ENCODE assay signal across 25 cellular contexts in the genomic region with DNA sequence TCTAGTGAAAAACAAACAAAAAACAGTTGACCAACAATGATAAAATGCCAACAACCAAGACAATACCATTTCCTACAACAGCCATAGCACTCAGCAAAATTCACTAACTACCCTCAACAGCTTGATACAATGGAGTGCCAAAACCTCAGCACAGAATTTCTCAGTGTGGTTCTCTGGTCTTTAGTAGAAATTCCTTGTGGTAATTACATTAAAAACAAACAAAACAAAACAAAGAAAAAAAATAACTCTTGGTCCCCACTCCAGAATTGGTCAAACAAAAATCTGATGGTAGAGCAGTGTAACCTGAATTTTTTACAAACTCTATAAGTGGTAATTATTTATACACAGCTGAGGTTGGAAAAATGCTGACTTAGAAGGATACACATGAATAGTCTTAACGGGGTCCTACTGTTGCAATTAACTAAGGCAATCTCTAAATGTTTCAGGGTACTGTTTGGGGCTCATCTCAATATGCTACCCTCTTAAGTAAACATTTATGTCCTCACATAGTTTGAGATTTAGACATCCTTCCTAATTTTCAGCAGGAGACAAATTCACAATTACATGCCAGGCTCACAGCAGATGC. TPM values are rescaled to one million over a fixed set of nuclear protein-coding genes. Genes with fewer than 3 reads are reported as not detected.
DNase-seq lines count a peak whose midpoint lies in the region; ATAC-seq and TF ChIP-seq lines count a peak whose summit lies in the region.
"Had no signal": no experiment of that assay in that cellular context is flagged by ENCODE, and none has a peak within 500 bp of the region (broad histone marks: within the 10 kb centered on the region; RNA-seq: fewer than 3 reads in every experiment).

No MANE protein-coding gene starts in this region.

- intact Hi-C loops in IMR-90 (cut with micrococcal nuclease), result loop anchor here (5.0 kb wide), 1 partner anchor 35 kb away; no protein-coding TSS in a partner anchor

- H4K8ac ChIP-seq in IMR-90 (ENCODE audit: low read depth in 2 of 2, low read length in 2 of 2), result no peak overlapping the region

- no peak overlapping the region for H2BK20ac ChIP-seq in IMR-90 (ENCODE audit: low read depth, low read length)

- no peak overlapping the region for H2AK5ac ChIP-seq in IMR-90 (ENCODE audit: low read depth, low read length)

- CTCF ChIA-PET in IMR-90 (lab: Yijun Ruan, JAX), result interaction anchor here (1.1 kb wide), 1 partner anchor 9 kb away, joined by 3 read pairs; no protein-coding TSS in a partner anchor

- H3K4me3 ChIP-seq in IMR-90 (ENCODE audit: insufficient read depth, low read depth, low read length), result no peak overlapping the region
- H3K4me3 ChIP-seq: esophagus muscularis mucosa, gastrocnemius medialis, thoracic aorta had no signal

- H3K4me1 Mint-ChIP-seq in stimulated activated naive CD8-positive, alpha-beta T cell treated with anti-CD3 and anti-CD28 coated beads, Interleukin-15, Interleukin-2, amounts not matched to agents 100 ng/mL and 50 ng/mL, for 24 hours (ENCODE audit: low read depth), result peaks cover 71% of the 10 kb centered on the region
- H3K4me1 Mint-ChIP-seq in stimulated activated naive CD8-positive, alpha-beta T cell treated with anti-CD3 and anti-CD28 coated beads, Interleukin-15, amount 100 ng/mL, for 72 hours, result peaks cover 50% of the 10 kb centered on the region
- peaks cover 45% of the 10 kb centered on the region for H3K4me1 Mint-ChIP-seq in chondrocyte (ENCODE audit: low read depth)

- no peak overlapping the region for H4K5ac ChIP-seq in IMR-90 (ENCODE audit: low read depth, low read length)

- dilution Hi-C loops in IMR-90 (cut with HindIII; ENCODE audit: low sequenced_read_pairs, unreplicated experiment), result no loop called here

- no peak overlapping the region for H3K4ac ChIP-seq in IMR-90 (ENCODE audit: low read depth, low read length)

- no peak for ATAC-seq in stimulated activated naive CD8-positive, alpha-beta T cell treated with anti-CD3 and anti-CD28 coated beads, Interleukin-15, amount 100 ng/mL, for 72 hours
- ATAC-seq in IMR-90 (ENCODE audit: low read depth), result peak; percentile 28
- no peak for ATAC-seq in HG03521 (IDR thresholded peaks at IDR 0.05; ENCODE audit: unreplicated experiment)
- ATAC-seq: gastrocnemius medialis; stimulated activated effector memory CD8-positive, alpha-beta T cell treated with anti-CD3 and anti-CD28 coated beads, Interleukin-12 subunit alpha, Interleukin-12 subunit beta, amount 100 ng/mL, for 72 hours had no signal

- TF ChIP-seq POLR2A in IMR-90 (IDR thresholded peaks at IDR 0.05; ENCODE audit: low read depth, low read length), result no peak

- in situ Hi-C loops in IMR-90 (cut with MboI; ENCODE audit: low sequenced_read_pairs), result no loop called here

- H3K27ac Mint-ChIP-seq in stimulated activated naive CD8-positive, alpha-beta T cell treated with anti-CD3 and anti-CD28 coated beads, Interleukin-15, Interleukin-2, amounts not matched to agents 100 ng/mL and 50 ng/mL, for 24 hours, result peak overlapping the region; percentile 38
- H3K27ac Mint-ChIP-seq in stimulated activated naive CD8-positive, alpha-beta T cell treated with anti-CD3 and anti-CD28 coated beads, Interleukin-15, amount 100 ng/mL, for 72 hours, result no peak overlapping the region
- peak overlapping the region; percentile 38 for H3K27ac Mint-ChIP-seq in chondrocyte (ENCODE audit: unreplicated experiment)
- H3K27ac Mint-ChIP-seq: T-helper 2 cell treated with Interferon-gamma antibody and Interleukin-4, amounts not matched to agents 5 μg/mL and 100 μg/mL, for 36 hours had no signal

- no peak overlapping the region for H3K27ac ChIP-seq in IMR-90 (ENCODE audit: insufficient read depth, low read length)
- H3K27ac ChIP-seq: neutrophil, thoracic aorta, VCaP had no signal

- no peaks in the 10 kb centered on the region for H3K27me3 ChIP-seq in IMR-90 (ENCODE audit: control insufficient read depth, insufficient read depth, low read length)
- H3K27me3 ChIP-seq: esophagus muscularis mucosa, gastrocnemius medialis, neutrophil had no signal

- BruUV-seq in IMR-90 (replicated peaks; lab: Mats Ljungman, UMichigan), result no TSS peak

- no peak overlapping the region for H2BK5ac ChIP-seq in IMR-90 (ENCODE audit: low read depth, low read length, poor library complexity, severe bottlenecking)

- H3K14ac ChIP-seq in IMR-90 (replicated peaks; ENCODE audit: low read depth, low read length), result no peak overlapping the region

- peaks cover 25% of the 10 kb centered on the region for H3K36me3 ChIP-seq in IMR-90 (ENCODE audit: control insufficient read depth, insufficient read depth, low read length)
- H3K36me3 ChIP-seq: gastrocnemius medialis had no signal

- no peak overlapping the region for H3K23ac ChIP-seq in IMR-90 (ENCODE audit: low read depth, low read length)

- no CpG with 5 or more reads among the region's 1 CpG for WGBS in IMR-90 (ENCODE audit: extremely low coverage in 2 of 2, insufficient read length in 1 of 2), 2 experiments

- no peak overlapping the region for H3K18ac ChIP-seq in IMR-90 (ENCODE audit: low read depth, low read length)

- peaks cover 100% of the 10 kb centered on the region for H4K20me1 ChIP-seq in IMR-90 (ENCODE audit: insufficient read depth, low read length)

- H2AFZ ChIP-seq in IMR-90 (replicated peaks; ENCODE audit: low read length, poor library complexity), result no peak overlapping the region

- no peak overlapping the region for H3K9ac ChIP-seq in IMR-90 (ENCODE audit: low read depth, low read length)

- peaks cover 8% of the 10 kb centered on the region for H3K9me1 ChIP-seq in IMR-90 (ENCODE audit: insufficient read depth, low read length)

- H2BK15ac ChIP-seq in IMR-90 (ENCODE audit: low read depth, low read length), result no peak overlapping the region

- no peak overlapping the region for H3K4me3 Mint-ChIP-seq in stimulated activated naive CD8-positive, alpha-beta T cell treated with anti-CD3 and anti-CD28 coated beads, Interleukin-15, Interleukin-2, amounts not matched to agents 100 ng/mL and 50 ng/mL, for 24 hours
- H3K4me3 Mint-ChIP-seq in stimulated activated naive CD8-positive, alpha-beta T cell treated with anti-CD3 and anti-CD28 coated beads, Interleukin-15, amount 100 ng/mL, for 72 hours, result no peak overlapping the region
- no peak overlapping the region for H3K4me3 Mint-ChIP-seq in chondrocyte (ENCODE audit: unreplicated experiment)
- H3K4me3 Mint-ChIP-seq: stimulated activated effector memory CD8-positive, alpha-beta T cell treated with anti-CD3 and anti-CD28 coated beads, Interleukin-12 subunit alpha, Interleukin-12 subunit beta, amount 100 ng/mL, for 72 hours; T-helper 2 cell treated with Interferon-gamma antibody and Interleukin-4, amounts not matched to agents 5 μg/mL and 100 μg/mL, for 36 hours had no signal

- TF ChIP-seq CTCF in IMR-90 (conservative IDR thresholded peaks at IDR 0.05; ENCODE audit: low read depth, low read length) (no peak), chondrocyte (IDR thresholded peaks at IDR 0.05) (no peak)

- H3K79me1 ChIP-seq in IMR-90 (ENCODE audit: low read depth in 1 of 2, low read length in 2 of 2), result peaks cover 0 to 15% of the 10 kb centered on the region in 2 experiments; a peak in 2 of 4 replicates

- no peak for TF ChIP-seq RAD21 in IMR-90 (IDR thresholded peaks at IDR 0.05; ENCODE audit: low read length)

- no peak overlapping the region for H3K56ac ChIP-seq in IMR-90 (ENCODE audit: extremely low read depth, insufficient read depth, low read length)

- H3K9me3 Mint-ChIP-seq in stimulated activated naive CD8-positive, alpha-beta T cell treated with anti-CD3 and anti-CD28 coated beads, Interleukin-15, Interleukin-2, amounts not matched to agents 100 ng/mL and 50 ng/mL, for 24 hours, result no peaks in the 10 kb centered on the region
- no peaks in the 10 kb centered on the region for H3K9me3 Mint-ChIP-seq in stimulated activated naive CD8-positive, alpha-beta T cell treated with anti-CD3 and anti-CD28 coated beads, Interleukin-15, amount 100 ng/mL, for 72 hours
- no peaks in the 10 kb centered on the region for H3K9me3 Mint-ChIP-seq in chondrocyte (ENCODE audit: low read depth)
- H3K9me3 Mint-ChIP-seq: stimulated activated effector memory CD8-positive, alpha-beta T cell treated with anti-CD3 and anti-CD28 coated beads, Interleukin-12 subunit alpha, Interleukin-12 subunit beta, amount 100 ng/mL, for 72 hours; T-helper 2 cell treated with Interferon-gamma antibody and Interleukin-4, amounts not matched to agents 5 μg/mL and 100 μg/mL, for 36 hours had no signal

- peaks cover 5% of the 10 kb centered on the region for H3K4me1 ChIP-seq in IMR-90 (ENCODE audit: control insufficient read depth, insufficient read depth, low read length)

- DNase-seq in stimulated activated naive CD8-positive, alpha-beta T cell treated with anti-CD3 and anti-CD28 coated beads, Interleukin-15, amount 100 ng/mL, for 72 hours, result no peak
- DNase-seq in IMR-90, result no peak
- no peak for DNase-seq in chondrocyte (ENCODE audit: low spot score)
- DNase-seq in NCI-H2196 (lab: John Stamatoyannopoulos, UW; ENCODE audit: unreplicated experiment), result no peak
- DNase-seq in NCI-H345 (lab: John Stamatoyannopoulos, UW), result no peak
- no peak for DNase-seq in central memory CD4-positive, alpha-beta T cell
- DNase-seq: activated CD4-positive, alpha-beta T cell treated with anti-CD3 and anti-CD28 coated beads, Interleukin-2, amount 50 U/mL, for 4 hours; activated naive CD4-positive, alpha-beta T cell treated with Interleukin-2 at 50 U/mL for 16 hours; anterior cingulate cortex; Caco-2; effector CD8-positive, alpha-beta T cell; gastrocnemius medialis; islet precursor cell; NCI-H1105 treated with DMSO at 0.1 percent for 48 hours; NCI-H2081; small intestine; stimulated activated CD4-positive, alpha-beta T cell treated with anti-CD3 and anti-CD28 coated beads, Interleukin-2, amount 100 ng/mL, for 24 hours had no signal

- no peaks in the 10 kb centered on the region for H3K9me3 ChIP-seq in IMR-90 (ENCODE audit: control insufficient read depth, insufficient read depth, low read length)
- H3K9me3 ChIP-seq: Caco-2, esophagus muscularis mucosa, gastrocnemius medialis, neutrophil, thoracic aorta had no signal

- POLR2A ChIA-PET in IMR-90 (lab: Charles Lee; ENCODE audit: unreplicated experiment), result no interaction called here

- H2BK120ac ChIP-seq in IMR-90 (ENCODE audit: low read depth, low read length), result no peak overlapping the region

- H2AK9ac ChIP-seq in IMR-90 (replicated peaks; ENCODE audit: low read depth, low read length, poor library complexity), result no peak overlapping the region

- no peak overlapping the region for H4K91ac ChIP-seq in IMR-90 (ENCODE audit: insufficient read depth, low read depth, low read length)

- H3K36me3 Mint-ChIP-seq in stimulated activated naive CD8-positive, alpha-beta T cell treated with anti-CD3 and anti-CD28 coated beads, Interleukin-15, Interleukin-2, amounts not matched to agents 100 ng/mL and 50 ng/mL, for 24 hours (ENCODE audit: low read depth), result peaks cover 74% of the 10 kb centered on the region
- H3K36me3 Mint-ChIP-seq in chondrocyte (ENCODE audit: low read depth), result peaks cover 12% of the 10 kb centered on the region

- H3K27me3 Mint-ChIP-seq in stimulated activated naive CD8-positive, alpha-beta T cell treated with anti-CD3 and anti-CD28 coated beads, Interleukin-15, Interleukin-2, amounts not matched to agents 100 ng/mL and 50 ng/mL, for 24 hours, result no peaks in the 10 kb centered on the region
- H3K27me3 Mint-ChIP-seq in stimulated activated naive CD8-positive, alpha-beta T cell treated with anti-CD3 and anti-CD28 coated beads, Interleukin-15, amount 100 ng/mL, for 72 hours, result no peaks in the 10 kb centered on the region
- no peaks in the 10 kb centered on the region for H3K27me3 Mint-ChIP-seq in chondrocyte (ENCODE audit: low read depth)

- peak overlapping the region; percentile 24; the same call in 1 of the 2 replicates for H3K4me2 ChIP-seq in IMR-90 (ENCODE audit: low read depth, low read length)

RNA-seq across cellular contexts. Expression of a gene that starts 13.8 kb away (rescaled TPM):
- total RNA-seq in IMR-90 (2012; rRNA removed) (419 and 573 TPM in 2 replicates), chondrocyte (214 to 227 TPM (median 224 TPM) in 3 replicates)
- 112 and 140 TPM in 2 replicates for polyA plus RNA-seq in IMR-90 (2012; rRNA removed)
- 64.4 and 68.9 TPM in 2 replicates for polyA plus RNA-seq in IMR-90 (2012; cell fraction: cytosol; rRNA removed)
- 56.7 and 85.2 TPM in 2 replicates for polyA plus RNA-seq in IMR-90 (2012; cell fraction: nucleus; rRNA removed; ENCODE audit: low replicate concordance)

RNA-seq across cellular contexts. Expression of a gene that starts 43.8 kb away (rescaled TPM):
- total RNA-seq in IMR-90 (2012; rRNA removed) (0.28 and 0.54 TPM in 2 replicates), chondrocyte (5.8 to 16.8 TPM (median 6.0 TPM) in 3 replicates)
- 0.39 and 0.42 TPM in 2 replicates for polyA plus RNA-seq in IMR-90 (2012; rRNA removed)
- 0.15 and 0.37 TPM in 2 replicates for polyA plus RNA-seq in IMR-90 (2012; cell fraction: cytosol; rRNA removed)
- polyA plus RNA-seq in IMR-90 (2012; cell fraction: nucleus; rRNA removed; ENCODE audit: low replicate concordance), result 0.74 and 1.1 TPM in 2 replicates

Comparison
In these comparisons a context has a peak if more than half of its experiments do, and no peak if none do; other contexts are left out.
1. H3K27ac Mint-ChIP-seq: peak in stimulated activated naive CD8-positive, alpha-beta T cell treated with anti-CD3 and anti-CD28 coated beads, Interleukin-15, Interleukin-2, amounts not matched to agents 100 ng/mL and 50 ng/mL, for 24 hours (single experiment) and chondrocyte (single experiment); none in stimulated activated naive CD8-positive, alpha-beta T cell treated with anti-CD3 and anti-CD28 coated beads, Interleukin-15, amount 100 ng/mL, for 72 hours (0 of 2).